Comparison of ENCODE assay signal across 9 cellular contexts in the genomic region with DNA sequence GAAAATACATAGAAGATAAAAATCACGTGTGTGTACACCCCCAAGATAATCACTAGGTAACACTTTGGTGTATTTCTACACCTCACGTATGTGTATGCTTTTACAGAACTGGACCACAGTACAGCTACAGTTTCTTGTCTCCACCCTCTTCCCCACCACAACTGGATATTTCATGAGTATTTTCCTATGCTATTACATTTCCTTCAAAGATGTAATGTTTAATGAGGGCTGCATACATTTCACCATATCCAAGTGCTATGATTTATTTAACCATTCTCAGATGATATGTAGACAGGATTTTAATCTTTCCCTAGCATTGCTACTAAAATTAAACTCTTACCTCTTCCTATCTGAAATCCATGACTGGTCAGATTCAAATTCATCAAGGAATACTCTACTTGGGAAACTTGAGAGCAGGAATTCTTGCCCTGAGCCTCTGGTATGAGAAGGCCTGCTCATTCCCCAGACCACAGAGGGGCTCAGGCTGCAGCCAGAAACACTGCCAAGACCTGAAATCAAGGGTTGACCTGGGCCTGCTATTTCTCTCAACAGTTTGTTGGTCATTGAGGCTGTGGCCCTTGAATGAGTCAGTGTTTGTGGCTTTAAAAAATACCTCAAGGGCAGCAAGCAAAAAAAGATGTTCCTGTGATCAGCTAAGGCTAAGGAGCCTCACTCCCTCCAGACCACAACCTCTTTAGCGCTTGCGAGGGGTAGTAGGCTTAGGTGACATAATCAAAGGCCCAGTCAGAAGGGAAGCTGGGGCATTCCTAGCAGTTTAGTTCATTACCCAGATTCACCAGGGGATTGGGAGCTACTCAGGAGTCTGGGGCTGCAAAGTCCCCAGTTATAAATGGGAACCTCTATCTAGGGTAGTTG. TPM values are rescaled to one million over a fixed set of nuclear protein-coding genes. Genes with fewer than 3 reads are reported as not detected.
DNase-seq lines count a peak whose midpoint lies in the region; ATAC-seq and TF ChIP-seq lines count a peak whose summit lies in the region.
"Had no signal": no experiment of that assay in that cellular context is flagged by ENCODE, and none has a peak within 500 bp of the region (broad histone marks: within the 10 kb centered on the region; RNA-seq: fewer than 3 reads in every experiment).

No MANE protein-coding gene starts in this region.

- no peak overlapping the region for H3K4me3 Mint-ChIP-seq in activated CD4-positive, alpha-beta T cell treated with anti-CD3 and anti-CD28 coated beads, Interleukin-2, amount 10 ng/mL, durations not matched to agents 24 days and 14 days
- H3K4me3 Mint-ChIP-seq in activated naive CD4-positive, alpha-beta T cell treated with anti-CD3 and anti-CD28 coated beads for 36 hours: no peak overlapping the region
- H3K4me3 Mint-ChIP-seq: activated naive CD8-positive, alpha-beta T cell had no signal

- H3K4me1 Mint-ChIP-seq in activated CD4-positive, alpha-beta T cell treated with anti-CD3 and anti-CD28 coated beads, Interleukin-2, amount 10 ng/mL, durations not matched to agents 24 days and 14 days: peaks cover 17% of the 10 kb centered on the region
- H3K4me1 Mint-ChIP-seq in activated naive CD4-positive, alpha-beta T cell treated with anti-CD3 and anti-CD28 coated beads for 36 hours (ENCODE audit: low read depth): peaks cover 4% of the 10 kb centered on the region

- no peaks in the 10 kb centered on the region for H3K27me3 Mint-ChIP-seq in activated CD4-positive, alpha-beta T cell treated with anti-CD3 and anti-CD28 coated beads, Interleukin-2, amount 10 ng/mL, durations not matched to agents 24 days and 14 days
- no peaks in the 10 kb centered on the region for H3K27me3 Mint-ChIP-seq in activated naive CD4-positive, alpha-beta T cell treated with anti-CD3 and anti-CD28 coated beads for 36 hours (ENCODE audit: low read depth)
- H3K27me3 Mint-ChIP-seq: activated naive CD8-positive, alpha-beta T cell had no signal

- H3K36me3 Mint-ChIP-seq in activated CD4-positive, alpha-beta T cell treated with anti-CD3 and anti-CD28 coated beads, Interleukin-2, amount 10 ng/mL, durations not matched to agents 24 days and 14 days (ENCODE audit: low read depth): no peaks in the 10 kb centered on the region
- no peaks in the 10 kb centered on the region for H3K36me3 Mint-ChIP-seq in activated naive CD4-positive, alpha-beta T cell treated with anti-CD3 and anti-CD28 coated beads for 36 hours (ENCODE audit: low read depth)
- H3K36me3 Mint-ChIP-seq: activated naive CD8-positive, alpha-beta T cell had no signal

- TF ChIP-seq CTCF in AG04449 (IDR thresholded peaks at IDR 0.05; ENCODE audit: insufficient read depth, low read length, missing control alignments) (no peak), astrocyte of the spinal cord (IDR thresholded peaks at IDR 0.05; ENCODE audit: low read depth, low read length) (no peak)

- DNase-seq in AG04449 (ENCODE audit: low read depth, low spot score): peak; percentile 78
- peak; percentile 98 for DNase-seq in astrocyte of the spinal cord (ENCODE audit: low read depth, low spot score)
- no peak for DNase-seq in pons (ENCODE audit: low spot score)
- DNase-seq in activated CD4-positive, alpha-beta T cell treated with anti-CD3 and anti-CD28 coated beads, Interleukin-2, amount 10 ng/mL, durations not matched to agents 24 days and 14 days: no peak
- DNase-seq in NCI-H2227 treated with DMSO at 0.1 percent for 48 hours (lab: John Stamatoyannopoulos, UW): no peak
- DNase-seq in activated naive CD4-positive, alpha-beta T cell treated with anti-CD3 and anti-CD28 coated beads for 36 hours: no peak

- CTCF ChIA-PET in AG04449 (lab: Yijun Ruan, JAX): interaction anchor here (1.0 to 1.5 kb wide), 5 partner anchors 56 to 190 kb away, joined by 3 to 4 read pairs (median 3); a partner anchor contains a TSS
- CTCF ChIA-PET in activated naive CD4-positive, alpha-beta T cell treated with anti-CD3 and anti-CD28 coated beads for 36 hours (lab: Charles Lee): no interaction called here

- intact Hi-C loops in activated CD4-positive, alpha-beta T cell treated with anti-CD3 and anti-CD28 coated beads, Interleukin-2, amount 10 ng/mL, durations not matched to agents 24 days and 14 days (cut with micrococcal nuclease): no loop called here
- intact Hi-C loops in activated naive CD4-positive, alpha-beta T cell treated with anti-CD3 and anti-CD28 coated beads for 36 hours (cut with micrococcal nuclease): no loop called here

- POLR2A ChIA-PET in AG04449 (lab: Yijun Ruan, JAX): interaction anchor here (1.0 kb wide), 1 partner anchor 17 kb away, joined by 5 read pairs; no protein-coding TSS in a partner anchor

- ATAC-seq in GM19438 (IDR thresholded peaks at IDR 0.05; ENCODE audit: low read depth, unreplicated experiment) (peak; percentile 82), HG03457 (IDR thresholded peaks at IDR 0.05; ENCODE audit: unreplicated experiment) (peak; percentile 78)

- H3K9me3 Mint-ChIP-seq in activated CD4-positive, alpha-beta T cell treated with anti-CD3 and anti-CD28 coated beads, Interleukin-2, amount 10 ng/mL, durations not matched to agents 24 days and 14 days: no peaks in the 10 kb centered on the region
- no peaks in the 10 kb centered on the region for H3K9me3 Mint-ChIP-seq in activated naive CD4-positive, alpha-beta T cell treated with anti-CD3 and anti-CD28 coated beads for 36 hours

- H3K4me3 ChIP-seq in AG04449 (ENCODE audit: low read depth, low read length): no peak overlapping the region
- no peak overlapping the region for H3K4me3 ChIP-seq in astrocyte of the spinal cord (ENCODE audit: low read depth, low read length)

- in situ Hi-C loops in astrocyte of the spinal cord (cut with HindIII; ENCODE audit: low sequenced_read_pairs): no loop called here

- H3K27ac Mint-ChIP-seq in activated CD4-positive, alpha-beta T cell treated with anti-CD3 and anti-CD28 coated beads, Interleukin-2, amount 10 ng/mL, durations not matched to agents 24 days and 14 days: no peak overlapping the region
- H3K27ac Mint-ChIP-seq in activated naive CD4-positive, alpha-beta T cell treated with anti-CD3 and anti-CD28 coated beads for 36 hours: no peak overlapping the region
- H3K27ac Mint-ChIP-seq: activated naive CD8-positive, alpha-beta T cell had no signal

RNA-seq across cellular contexts. Expression of a gene that starts 55.5 kb away (rescaled TPM):
- total RNA-seq in activated CD4-positive, alpha-beta T cell treated with anti-CD3 and anti-CD28 coated beads, Interleukin-2, amount 10 ng/mL, durations not matched to agents 24 days and 14 days: 13.1 and 14.1 TPM in 2 replicates
- total RNA-seq in activated naive CD4-positive, alpha-beta T cell treated with anti-CD3 and anti-CD28 coated beads for 36 hours: 1 to 10 TPM; 3.1 to 3.7 TPM

Comparison
In these comparisons a context has a peak if more than half of its experiments do, and no peak if none do; other contexts are left out.
1. DNase-seq: peak in AG04449 (single experiment) and astrocyte of the spinal cord (single experiment); none in pons (single experiment), activated CD4-positive, alpha-beta T cell treated with anti-CD3 and anti-CD28 coated beads, Interleukin-2, amount 10 ng/mL, durations not matched to agents 24 days and 14 days (single experiment), NCI-H2227 treated with DMSO at 0.1 percent for 48 hours (single experiment) and activated naive CD4-positive, alpha-beta T cell treated with anti-CD3 and anti-CD28 coated beads for 36 hours (single experiment).